ENCODE assay signal across 10 cellular contexts in the genomic region with DNA sequence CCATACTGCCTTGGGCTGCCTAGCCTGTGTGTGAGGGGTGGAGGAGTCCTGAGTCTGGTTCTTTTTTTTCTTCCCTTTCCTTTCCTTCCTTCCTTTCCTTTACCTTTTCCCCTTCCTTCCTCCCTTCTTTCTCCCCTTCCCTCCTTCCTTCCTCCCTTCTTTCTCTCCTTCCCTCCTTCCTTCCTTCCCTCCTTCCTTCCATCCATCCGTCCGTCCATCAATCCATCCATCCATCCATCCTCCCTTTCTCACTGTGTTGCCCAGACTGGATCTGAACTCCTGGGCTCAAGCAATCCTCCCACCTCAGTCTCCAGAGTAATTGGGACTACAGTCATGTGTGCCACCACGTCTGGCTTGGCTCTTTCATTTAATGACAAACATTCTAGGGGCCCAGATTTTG.
"Had no signal": no experiment of that assay in that cellular context is flagged by ENCODE, and none has a peak within 500 bp of the region (broad histone marks: within the 10 kb centered on the region; RNA-seq: fewer than 3 reads in every experiment).

No MANE protein-coding gene starts in this region.

- DNase-seq: H9, HCEC 1CT, HFFc6, Karpas-422, KBM-7 had no signal

- H2AFZ ChIP-seq: GM23338 had no signal

- H3K4me2 ChIP-seq: GM23338, KMS-11 had no signal

- ATAC-seq: GM23338 had no signal

- H3K9ac ChIP-seq: KMS-11 had no signal

- FAIRE-seq: H1, H54 had no signal

- H3K27ac ChIP-seq: HL-60, KMS-11 had no signal

- H3K4me3 ChIP-seq: GM23338 had no signal
